ENCODE assay signal across 9 cellular contexts in the genomic region with DNA sequence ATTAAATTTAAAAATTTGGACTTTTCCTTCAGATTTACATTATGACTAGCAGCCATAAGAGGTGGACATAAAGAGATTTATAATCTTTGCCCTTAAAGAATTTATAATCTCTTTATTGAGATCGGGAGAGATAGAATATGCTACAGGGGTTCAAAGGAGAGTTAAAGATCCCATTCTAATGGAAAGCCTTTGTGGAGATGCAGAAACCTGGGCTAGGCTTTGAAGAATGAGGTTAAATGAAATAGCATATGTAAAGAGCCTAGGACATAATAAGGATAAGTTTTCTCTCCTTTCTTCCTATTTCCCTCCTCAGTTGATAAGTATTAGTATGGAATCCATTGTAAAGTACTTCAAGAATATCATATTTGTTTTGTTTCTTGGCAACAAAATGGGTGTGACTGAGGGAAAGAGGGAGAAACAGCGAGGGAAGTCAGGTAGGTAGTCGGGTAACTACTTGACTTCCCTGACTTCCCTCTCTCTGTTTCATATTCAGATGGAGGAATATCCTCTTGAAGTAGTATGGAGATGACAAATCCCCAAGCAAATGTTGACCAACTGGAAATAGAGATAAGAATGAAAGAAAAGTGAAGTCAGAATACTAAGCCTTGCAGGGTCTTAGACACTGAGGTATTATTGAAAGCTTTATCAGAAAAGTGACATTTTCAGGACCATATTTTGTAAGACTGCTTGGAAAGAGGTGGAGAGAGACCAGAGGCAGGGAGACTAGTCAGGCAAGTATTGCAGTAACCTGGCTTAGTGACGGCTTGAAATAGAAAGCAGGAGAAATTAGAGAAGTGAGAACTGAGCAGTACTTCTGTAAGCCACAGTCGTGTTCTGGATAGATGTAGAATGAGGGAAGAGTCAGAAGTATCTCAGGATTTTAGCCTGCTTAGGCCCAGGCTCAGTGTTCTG.
DNase-seq lines count a peak whose midpoint lies in the region; ATAC-seq and TF ChIP-seq lines count a peak whose summit lies in the region.
"Had no signal": no experiment of that assay in that cellular context is flagged by ENCODE, and none has a peak within 500 bp of the region (broad histone marks: within the 10 kb centered on the region; RNA-seq: fewer than 3 reads in every experiment).

No MANE protein-coding gene starts in this region.

- DNase-seq in CD1c-positive myeloid dendritic cell (ENCODE audit: extremely low spot score), result peak; percentile 41
- DNase-seq in endothelial cell (ENCODE audit: low spot score), result no peak
- no peak for DNase-seq in nucleus accumbens (lab: John Stamatoyannopoulos, UW)
- no peak for DNase-seq in ureter (ENCODE audit: low spot score)
- DNase-seq in amniotic stem cell (lab: John Stamatoyannopoulos, UW), result no peak
- DNase-seq: CD4-positive, CD25-positive, alpha-beta regulatory T cell had no signal

- H3K36me3 Mint-ChIP-seq in endothelial cell (ENCODE audit: low read depth, unreplicated experiment), result no peaks in the 10 kb centered on the region

- no peak overlapping the region for H3K4me3 Mint-ChIP-seq in endothelial cell (ENCODE audit: unreplicated experiment)

- H3K9me3 ChIP-seq in skeletal muscle tissue (ENCODE audit: control insufficient read depth in 3 of 3, low read length in 3 of 3), result no peaks in the 10 kb centered on the region

- peak; percentile 93 for ATAC-seq in GM21390 (IDR thresholded peaks at IDR 0.05; ENCODE audit: unreplicated experiment)
- peak; percentile 71 for ATAC-seq in HG03558 (IDR thresholded peaks at IDR 0.05; ENCODE audit: extremely low read depth, unreplicated experiment)

- H3K9me3 Mint-ChIP-seq in endothelial cell (ENCODE audit: unreplicated experiment), result no peaks in the 10 kb centered on the region
- H3K9me3 Mint-ChIP-seq: CD4-positive, CD25-positive, alpha-beta regulatory T cell had no signal

- H3K4me1 Mint-ChIP-seq in endothelial cell (ENCODE audit: unreplicated experiment), result peaks cover 30% of the 10 kb centered on the region

- H3K27ac Mint-ChIP-seq in endothelial cell (ENCODE audit: unreplicated experiment), result peak overlapping the region; percentile 68
- H3K27ac Mint-ChIP-seq: CD4-positive, CD25-positive, alpha-beta regulatory T cell had no signal

- peak overlapping the region in 2 of 3 donors; percentile 9 to 34 for H3K4me3 ChIP-seq in skeletal muscle tissue (ENCODE audit: low read length in 3 of 3)

- peak overlapping the region in 2 of 3 donors; percentile 2 to 17 for H3K9ac ChIP-seq in skeletal muscle tissue (ENCODE audit: low read depth in 1 of 3, low read length in 3 of 3)

- peaks cover 59 to 72% (median 61%) of the 10 kb centered on the region in 3 donors for H3K4me1 ChIP-seq in skeletal muscle tissue (ENCODE audit: control insufficient read depth in 3 of 3, insufficient read depth in 3 of 3, low read length in 3 of 3)

- no peaks in the 10 kb centered on the region for H3K27me3 Mint-ChIP-seq in endothelial cell (ENCODE audit: unreplicated experiment)
- H3K27me3 Mint-ChIP-seq: CD4-positive, CD25-positive, alpha-beta regulatory T cell had no signal

- H3K36me3 ChIP-seq in skeletal muscle tissue (ENCODE audit: control insufficient read depth in 3 of 3, insufficient read depth in 3 of 3, low read length in 3 of 3), result no peaks in the 10 kb centered on the region

- H3K27ac ChIP-seq in skeletal muscle tissue (ENCODE audit: low read depth, low read length), result peak overlapping the region; percentile 8

- no peak for TF ChIP-seq CTCF in endothelial cell (IDR thresholded peaks at IDR 0.05; ENCODE audit: unreplicated experiment)

- H3K27me3 ChIP-seq in skeletal muscle tissue (ENCODE audit: control insufficient read depth in 3 of 3, insufficient read depth in 3 of 3, low read length in 3 of 3), result no peaks in the 10 kb centered on the region
